Comparison of ENCODE assay signal across 8 cellular contexts in the genomic region with DNA sequence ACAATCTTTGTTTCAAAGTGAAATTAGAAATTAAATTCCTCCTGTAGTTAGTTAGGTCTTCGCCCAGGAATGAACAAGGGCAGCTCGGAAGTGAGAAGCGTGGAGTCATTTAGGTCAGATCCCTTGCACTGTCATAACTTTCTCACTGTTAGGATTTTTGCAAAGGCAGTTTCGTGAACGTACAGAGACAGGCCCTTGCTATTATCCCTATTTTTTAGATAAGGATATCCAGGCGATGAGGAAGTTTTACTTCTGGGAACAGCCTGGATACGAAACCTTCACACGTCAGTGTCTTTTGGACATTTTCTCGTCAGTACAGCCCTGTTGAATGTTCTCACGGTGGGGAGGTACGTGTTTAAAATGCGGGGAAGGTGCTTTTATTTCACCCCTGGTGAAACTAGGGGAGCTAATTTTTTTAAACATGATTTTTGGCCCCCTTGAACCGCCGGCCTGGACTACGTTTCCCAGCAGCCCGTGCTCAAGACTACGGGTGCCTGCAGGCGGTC. TPM values are rescaled to one million over a fixed set of nuclear protein-coding genes. Genes with fewer than 3 reads are reported as not detected.
DNase-seq lines count a peak whose midpoint lies in the region; ATAC-seq and TF ChIP-seq lines count a peak whose summit lies in the region.

No MANE protein-coding gene starts in this region.

- H3K4me1 ChIP-seq in BLaER1 (peaks cover 19% of the 10 kb centered on the region), gastroesophageal sphincter (peaks cover 0 to 28% (median 0%) of the 10 kb centered on the region in 3 donors)

- H3K27me3 ChIP-seq in BLaER1 (no peaks in the 10 kb centered on the region), H7 (ENCODE audit: control insufficient read depth, insufficient read depth, low read length) (no peaks in the 10 kb centered on the region), gastroesophageal sphincter (peaks cover 4% of the 10 kb centered on the region)

- H3K27ac Mint-ChIP-seq in activated CD4-positive, alpha-beta T cell treated with anti-CD3 and anti-CD28 coated beads, Interleukin-2, amount 10 ng/mL, durations not matched to agents 7 days and 5 days, result peak overlapping the region; percentile 85

- H3K4me1 Mint-ChIP-seq in activated CD4-positive, alpha-beta T cell treated with anti-CD3 and anti-CD28 coated beads, Interleukin-2, amount 10 ng/mL, durations not matched to agents 7 days and 5 days, result peaks cover 45% of the 10 kb centered on the region

- H3K4me3 ChIP-seq in BLaER1 (peak overlapping the region; percentile 94), H7 (ENCODE audit: insufficient read depth, low read depth, low read length) (peak overlapping the region; percentile 98), gastroesophageal sphincter (peak overlapping the region; percentile 78 to 92)

- no peak for TF ChIP-seq CTCF in gastroesophageal sphincter (IDR thresholded peaks at IDR 0.05)

- WGBS in gastroesophageal sphincter (ENCODE audit: low coverage in 1 of 2), 2 donors, result 19 to 72% methylated on average over 4 to 13 of the region's 18 CpGs

- H3K9me3 ChIP-seq in BLaER1 (no peaks in the 10 kb centered on the region), gastroesophageal sphincter (peaks cover 0 to 4% (median 0%) of the 10 kb centered on the region in 3 donors)

- peaks cover 33% of the 10 kb centered on the region for H3K36me3 Mint-ChIP-seq in activated CD4-positive, alpha-beta T cell treated with anti-CD3 and anti-CD28 coated beads, Interleukin-2, amount 10 ng/mL, durations not matched to agents 7 days and 5 days (ENCODE audit: low read depth)

- CTCF ChIA-PET in activated CD4-positive, alpha-beta T cell treated with anti-CD3 and anti-CD28 coated beads, Interleukin-2, amount 10 ng/mL, durations not matched to agents 7 days and 5 days (lab: Charles Lee), result interaction anchor here (0.9 kb wide), 1 partner anchor 22 kb away, joined by 3 read pairs; no protein-coding TSS in a partner anchor

- TF ChIP-seq EP300 in gastroesophageal sphincter (IDR thresholded peaks at IDR 0.05), result no peak

- H3K4me3 Mint-ChIP-seq in activated CD4-positive, alpha-beta T cell treated with anti-CD3 and anti-CD28 coated beads, Interleukin-2, amount 10 ng/mL, durations not matched to agents 7 days and 5 days, result peak overlapping the region; percentile 72

- H3K4me2 ChIP-seq in BLaER1, result peak overlapping the region; percentile 82

- no peak for ATAC-seq in gastroesophageal sphincter
- ATAC-seq in GM18858 (IDR thresholded peaks at IDR 0.05; ENCODE audit: unreplicated experiment), result no peak

- DNase-seq in H7 (no peak), pons (ENCODE audit: low spot score) (peak; percentile 69), SHP77 (lab: John Stamatoyannopoulos, UW) (no peak)
- DNase-seq in activated CD4-positive, alpha-beta T cell treated with anti-CD3 and anti-CD28 coated beads, Interleukin-2, amount 10 ng/mL, durations not matched to agents 7 days and 5 days, result peak; percentile 81
- DNase-seq in activated CD4-positive, CD25-positive, alpha-beta regulatory T cell (lab: John Stamatoyannopoulos, UW), result no peak

- TF ChIP-seq POLR2A in gastroesophageal sphincter (IDR thresholded peaks at IDR 0.05), result no peak

- H3K9ac ChIP-seq in BLaER1, result peak overlapping the region; percentile 96

- peaks cover 10% of the 10 kb centered on the region for H3K36me3 ChIP-seq in BLaER1
- no peaks in the 10 kb centered on the region for H3K36me3 ChIP-seq in H7 (replicated peaks; ENCODE audit: control insufficient read depth, insufficient read depth, low read length)
- no peaks in the 10 kb centered on the region for H3K36me3 ChIP-seq in gastroesophageal sphincter

- H4K20me1 ChIP-seq in BLaER1, result peaks cover 41% of the 10 kb centered on the region

- POLR2A ChIA-PET in activated CD4-positive, alpha-beta T cell treated with anti-CD3 and anti-CD28 coated beads, Interleukin-2, amount 10 ng/mL, durations not matched to agents 7 days and 5 days (lab: Charles Lee), result no interaction called here

- peaks cover 9% of the 10 kb centered on the region for H3K9me3 Mint-ChIP-seq in activated CD4-positive, alpha-beta T cell treated with anti-CD3 and anti-CD28 coated beads, Interleukin-2, amount 10 ng/mL, durations not matched to agents 7 days and 5 days

- H3K27ac ChIP-seq in BLaER1, result peak overlapping the region; percentile 96
- H3K27ac ChIP-seq in gastroesophageal sphincter, result peak overlapping the region; percentile 88 to 98 (median 95)

- no peaks in the 10 kb centered on the region for H3K27me3 Mint-ChIP-seq in activated CD4-positive, alpha-beta T cell treated with anti-CD3 and anti-CD28 coated beads, Interleukin-2, amount 10 ng/mL, durations not matched to agents 7 days and 5 days

RNA-seq across cellular contexts. Expression of a gene that starts 0.3 kb away (rescaled TPM):
- 21.9 and 36.0 TPM in 2 replicates for total RNA-seq in H7 (2014; rRNA removed; shearing (Covaris generic))
- 100 to 1,000 TPM; 178 to 188 TPM for total RNA-seq in activated CD4-positive, alpha-beta T cell treated with anti-CD3 and anti-CD28 coated beads, Interleukin-2, amount 10 ng/mL, durations not matched to agents 7 days and 5 days
- total RNA-seq in gastroesophageal sphincter, result 100 to 1,000 TPM in 2 of 4 donors, 10 to 100 TPM in 2; 74.5 to 108 (median 98.7) TPM

Comparison
In these comparisons a context has a peak if more than half of its experiments do, and no peak if none do; other contexts are left out.
1. DNase-seq: peak in activated CD4-positive, alpha-beta T cell treated with anti-CD3 and anti-CD28 coated beads, Interleukin-2, amount 10 ng/mL, durations not matched to agents 7 days and 5 days (single experiment) and pons (single experiment); none in H7 (single experiment), SHP77 (0 of 2) and activated CD4-positive, CD25-positive, alpha-beta regulatory T cell (0 of 4).
2. Peak in every context shown above with its lines, with median percentiles within 50 percentile points of each other: H3K4me3 ChIP-seq.